11 cellular contexts compared by ENCODE assay signal in the genomic region with DNA sequence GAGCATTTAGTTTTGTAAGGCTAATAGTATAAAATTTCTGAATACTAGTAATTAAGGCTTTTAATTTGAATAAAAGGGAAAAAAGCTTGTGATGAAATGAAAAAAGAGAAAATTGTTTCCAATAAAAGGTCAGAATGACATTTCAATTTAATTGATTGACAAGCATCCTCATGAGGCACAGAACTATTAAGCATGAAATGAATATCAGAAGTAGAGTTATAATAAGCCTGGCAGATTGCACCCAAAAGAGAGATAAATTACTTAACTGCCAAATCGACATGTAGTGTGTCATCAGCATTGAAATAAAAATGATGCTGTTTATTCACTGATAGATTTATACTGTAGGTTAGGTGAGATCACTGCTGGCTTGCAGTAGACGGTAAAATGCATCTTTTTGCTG.
"Had no signal": no experiment of that assay in that cellular context is flagged by ENCODE, and none has a peak within 500 bp of the region (broad histone marks: within the 10 kb centered on the region; RNA-seq: fewer than 3 reads in every experiment).

No MANE protein-coding gene starts in this region.

- H3K4me3 ChIP-seq: adrenal gland, ascending aorta, body of pancreas, breast epithelium, cardiac muscle cell had no signal

- H3K36me3 ChIP-seq: adrenal gland, ascending aorta, brain microvascular endothelial cell, breast epithelium, cardiac muscle cell had no signal

- ATAC-seq: activated naive CD4-positive, alpha-beta T cell treated with anti-CD3 and anti-CD28 coated beads, Interleukin-2, amount 50 U/mL, for 72 hours; activated naive CD8-positive, alpha-beta T cell treated with anti-CD3 and anti-CD28 coated beads, Interleukin-2, amount 50 U/mL, for 24 hours; activated T-cell treated with anti-CD3 and anti-CD28 coated beads, Interleukin-2, amount 50 U/mL, for 4 hours; activated T-cell treated with anti-CD3 and anti-CD28 coated beads, Interleukin-2, amount 50 U/mL, for 72 hours; activated T-helper 17 cell treated with anti-CD3 and anti-CD28 coated beads, Interleukin-2, amount 50 U/mL, for 72 hours; body of pancreas had no signal

- H3K27ac ChIP-seq: adrenal gland, ascending aorta, body of pancreas, brain microvascular endothelial cell, breast epithelium, cardiac muscle cell had no signal

- H3K27me3 ChIP-seq: adrenal gland, ascending aorta, body of pancreas, brain microvascular endothelial cell, breast epithelium, cardiac muscle cell had no signal

- H3K9me3 ChIP-seq: adrenal gland, ascending aorta, body of pancreas, breast epithelium had no signal
